ENCODE assay signal across 8 cellular contexts in genomic region chr16:80527297-80527696, GRCh38. TPM values are rescaled to one million over a fixed set of nuclear protein-coding genes. Genes with fewer than 3 reads are reported as not detected.
DNase-seq lines count a peak whose midpoint lies in the region; ATAC-seq and TF ChIP-seq lines count a peak whose summit lies in the region.
"Had no signal": no experiment of that assay in that cellular context is flagged by ENCODE, and none has a peak within 500 bp of the region (broad histone marks: within the 10 kb centered on the region; RNA-seq: fewer than 3 reads in every experiment).

No MANE protein-coding gene starts in this region.

- H3K27ac ChIP-seq in colonic mucosa, result no peak overlapping the region

- H3K27me3 Mint-ChIP-seq in T-helper 17 cell, result peaks cover 5% of the 10 kb centered on the region

- H3K9me3 ChIP-seq in T-helper 17 cell (ENCODE audit: control insufficient read depth, low read length, poor library complexity, severe bottlenecking), result no peaks in the 10 kb centered on the region
- H3K9me3 ChIP-seq in colonic mucosa, result no peaks in the 10 kb centered on the region

- H3K4me3 ChIP-seq in colonic mucosa (no peak overlapping the region), retinal pigment epithelial cell (ENCODE audit: low read length) (no peak overlapping the region)

- ATAC-seq in HG03135 (IDR thresholded peaks at IDR 0.05; ENCODE audit: unreplicated experiment) (peak; percentile 59), T-helper 17 cell (peak; percentile 59), GM21515 (IDR thresholded peaks at IDR 0.05; ENCODE audit: unreplicated experiment) (no peak)

- no peaks in the 10 kb centered on the region for H3K4me1 Mint-ChIP-seq in T-helper 17 cell

- peak in 1 of 3 donors; percentile 19 for DNase-seq in T-helper 17 cell
- DNase-seq in colonic mucosa, result peak; percentile 25
- no peak for DNase-seq in retinal pigment epithelial cell (ENCODE audit: low read depth)
- DNase-seq in cerebellum (ENCODE audit: low spot score), result no peak

- no peak overlapping the region for H3K9ac ChIP-seq in colonic mucosa (ENCODE audit: low read depth in 2 of 2, low read length in 2 of 2)

- H3K36me3 Mint-ChIP-seq in T-helper 17 cell (ENCODE audit: low read depth), result no peaks in the 10 kb centered on the region
- H3K36me3 Mint-ChIP-seq: activated naive CD8-positive, alpha-beta T cell had no signal

- TF ChIP-seq CTCF in GM12874 (IDR thresholded peaks at IDR 0.05; ENCODE audit: insufficient read depth, low read depth, low read length) (peak; percentile 40; the same call in 1 of the 2 replicates), colonic mucosa (IDR thresholded peaks at IDR 0.05) (no peak), retinal pigment epithelial cell (conservative IDR thresholded peaks at IDR 0.05; ENCODE audit: low read depth, low read length) (peak; percentile 71)

- intact Hi-C loops in colonic mucosa (cut with DNase I), result loop anchor here (5.0 kb wide), 1 partner anchor 300 kb away; no protein-coding TSS in a partner anchor

- no peaks in the 10 kb centered on the region for H3K4me1 ChIP-seq in colonic mucosa

- H3K4me3 Mint-ChIP-seq in T-helper 17 cell, result no peak overlapping the region
- H3K4me3 Mint-ChIP-seq: activated naive CD8-positive, alpha-beta T cell had no signal

- H3K27ac Mint-ChIP-seq in T-helper 17 cell, result no peak overlapping the region
- H3K27ac Mint-ChIP-seq: activated naive CD8-positive, alpha-beta T cell had no signal

- H3K27me3 ChIP-seq in colonic mucosa, result no peaks in the 10 kb centered on the region

- no peaks in the 10 kb centered on the region for H3K36me3 ChIP-seq in colonic mucosa

RNA-seq across cellular contexts. Expression of gene DYNLRB2, which starts 13.5 kb away (rescaled TPM):
- total RNA-seq in T-helper 17 cell (not detected), colonic mucosa (not detected), cerebellum (2.1 TPM)
